ENCODE assay signal across 16 cellular contexts in genomic region chr9:129813661-129814060, GRCh38.
"Had no signal": no experiment of that assay in that cellular context is flagged by ENCODE, and none has a peak within 500 bp of the region (broad histone marks: within the 10 kb centered on the region; RNA-seq: fewer than 3 reads in every experiment).

No MANE protein-coding gene starts in this region.

- DNase-seq: activated B cell treated with CpG ODN at 0.5 μM for 24 hours; activated CD4-positive, alpha-beta T cell treated with anti-CD3 and anti-CD28 coated beads for 48 hours; activated CD8-positive, alpha-beta T cell treated with anti-CD3 and anti-CD28 coated beads for 36 hours; activated gamma-delta T cell; activated T-cell treated with anti-CD3 and anti-CD28 coated beads, Interleukin-2, amount 50 U/mL, for 48 hours; effector CD8-positive, alpha-beta T cell; immature natural killer cell; stimulated activated naive B cell treated with anti-CD40 and anti-IgM and Interleukin-4, amounts not matched to agents 10 μg/mL and 1 μg/mL and 100 μg/mL, for 72 hours; T-helper 2 cell; thyroid gland had no signal

- H3K4me1 Mint-ChIP-seq: mesothelial cell of epicardium had no signal

- H3K4me1 ChIP-seq: thyroid gland had no signal

- H3K27me3 Mint-ChIP-seq: activated B cell treated with CpG ODN at 0.5 μM for 24 hours; activated CD8-positive, alpha-beta T cell treated with anti-CD3 and anti-CD28 coated beads for 36 hours; stimulated activated naive B cell treated with anti-CD40 and anti-IgM and Interleukin-4, amounts not matched to agents 10 μg/mL and 1 μg/mL and 100 μg/mL, for 72 hours had no signal

- H3K9me3 Mint-ChIP-seq: activated B cell treated with CpG ODN at 0.5 μM for 24 hours; activated CD8-positive, alpha-beta T cell treated with anti-CD3 and anti-CD28 coated beads for 36 hours; activated naive CD4-positive, alpha-beta T cell treated with anti-CD3 and anti-CD28 coated beads, Interleukin-2, amount 50 U/mL, for 72 hours; brain; immature natural killer cell; mesothelial cell of epicardium; neural crest cell; stimulated activated naive B cell treated with anti-CD40 and anti-IgM and Interleukin-4, amounts not matched to agents 10 μg/mL and 1 μg/mL and 100 μg/mL, for 72 hours had no signal

- H3K4me3 Mint-ChIP-seq: activated B cell treated with CpG ODN at 0.5 μM for 24 hours; activated CD8-positive, alpha-beta T cell treated with anti-CD3 and anti-CD28 coated beads for 36 hours; brain; immature natural killer cell; mesothelial cell of epicardium; stimulated activated naive B cell treated with anti-CD40 and anti-IgM and Interleukin-4, amounts not matched to agents 10 μg/mL and 1 μg/mL and 100 μg/mL, for 72 hours had no signal

- ATAC-seq: activated CD8-positive, alpha-beta T cell treated with anti-CD3 and anti-CD28 coated beads for 36 hours; activated naive CD4-positive, alpha-beta T cell treated with anti-CD3 and anti-CD28 coated beads, Interleukin-2, amount 50 U/mL, for 72 hours; heart left ventricle; stimulated activated naive B cell treated with anti-CD40 and anti-IgM and Interleukin-4, amounts not matched to agents 10 μg/mL and 1 μg/mL and 100 μg/mL, for 72 hours had no signal

- H3K27ac ChIP-seq: epithelial cell of prostate, heart left ventricle, thyroid gland had no signal

- H3K27ac Mint-ChIP-seq: activated B cell treated with CpG ODN at 0.5 μM for 24 hours; activated CD8-positive, alpha-beta T cell treated with anti-CD3 and anti-CD28 coated beads for 36 hours; mesothelial cell of epicardium had no signal

- H3K4me3 ChIP-seq: heart left ventricle, thyroid gland had no signal

- H3K9me3 ChIP-seq: heart left ventricle, thyroid gland had no signal

- H3K27me3 ChIP-seq: heart left ventricle, thyroid gland had no signal
